In genomic region chr22:48045369-48045768, GRCh38 we compare ENCODE assay signal across 10 cellular contexts.
DNase-seq lines count a peak whose midpoint lies in the region; ATAC-seq and FAIRE-seq lines count a peak whose summit lies in the region.
"Had no signal": no experiment of that assay in that cellular context is flagged by ENCODE, and none has a peak within 500 bp of the region (broad histone marks: within the 10 kb centered on the region; RNA-seq: fewer than 3 reads in every experiment).

No MANE protein-coding gene starts in this region.

- ATAC-seq in GM18870 (IDR thresholded peaks at IDR 0.05; ENCODE audit: unreplicated experiment) (peak; percentile 43), GM21717 (IDR thresholded peaks at IDR 0.05; ENCODE audit: unreplicated experiment) (peak; percentile 85), HG03342 (IDR thresholded peaks at IDR 0.05; ENCODE audit: unreplicated experiment) (peak; percentile 70)

- DNase-seq in stimulated activated CD8-positive, alpha-beta memory T cell treated with anti-CD3 and anti-CD28 coated beads, Interleukin-4, amount 100 ng/mL, for 48 hours: peak; percentile 26
- DNase-seq in activated CD4-positive, alpha-beta T cell treated with anti-CD3 and anti-CD28 coated beads, Interleukin-2, amount 50 U/mL, for 1 hour: no peak
- DNase-seq in activated gamma-delta T cell (lab: John Stamatoyannopoulos, UW) (no peak), dermis blood vessel endothelial cell (no peak), RCC 7860 (ENCODE audit: low spot score) (no peak)
- DNase-seq: Caco-2, NCI-H1694 had no signal

- FAIRE-seq in RCC 7860 (lab: Jason Lieb, UNC): no peak
